ENCODE assay signal across 20 cellular contexts in the genomic region with DNA sequence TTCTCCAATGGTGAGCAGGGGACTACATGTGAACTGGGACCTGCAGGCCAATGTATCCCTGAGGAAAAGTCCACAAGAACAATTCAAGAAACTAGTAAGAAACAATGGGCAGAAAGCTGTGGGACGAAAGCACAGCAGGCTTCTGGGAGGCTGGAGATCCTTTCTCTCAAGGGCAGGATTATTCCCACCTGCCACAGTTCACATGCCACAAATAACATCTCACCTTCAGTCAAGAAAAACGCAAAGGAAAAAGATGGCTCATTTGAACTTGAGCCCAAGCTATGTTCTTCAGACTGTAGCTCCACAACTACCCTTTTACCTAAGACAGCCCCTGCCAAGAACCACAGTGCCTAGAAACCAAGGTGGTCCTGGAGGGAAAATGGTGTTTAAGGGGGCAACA.
"Had no signal": no experiment of that assay in that cellular context is flagged by ENCODE, and none has a peak within 500 bp of the region (broad histone marks: within the 10 kb centered on the region; RNA-seq: fewer than 3 reads in every experiment).

No MANE protein-coding gene starts in this region.

- H3K27me3 ChIP-seq: gastroesophageal sphincter, neutrophil, ovary, tibial artery had no signal

- H3K4me3 ChIP-seq: coronary artery, gastroesophageal sphincter, ovary, tibial artery had no signal

- H3K36me3 ChIP-seq: ovary had no signal

- H3K9me3 ChIP-seq: gastroesophageal sphincter, neutrophil, ovary, tibial artery had no signal

- DNase-seq: activated B cell treated with CpG ODN at 0.5 μM for 24 hours; activated CD4-positive, alpha-beta T cell treated with anti-CD3 and anti-CD28 coated beads for 36 hours; activated CD4-positive, alpha-beta T cell treated with anti-CD3 and anti-CD28 coated beads, Interleukin-2, amount 50 U/mL, for 4 hours; activated naive CD4-positive, alpha-beta T cell treated with anti-CD3 and anti-CD28 coated beads for 36 hours; activated T-cell treated with anti-CD3 and anti-CD28 coated beads, Interleukin-2, amount 50 U/mL, for 48 hours; amniotic stem cell; cerebellar nuclear complex; endodermal cell; hypothalamus; left ventricle myocardium superior; right cardiac atrium; stimulated activated CD4-positive, alpha-beta T cell treated with anti-CD3 and anti-CD28 coated beads, Interleukin-1b, Interleukin-23, amount 100 ng/mL, for 48 hours; stimulated activated naive CD8-positive, alpha-beta T cell treated with anti-CD3 and anti-CD28 coated beads, Interleukin-15, amount 100 ng/mL, for 72 hours; T-helper 17 cell; tibial artery had no signal

- H3K27ac ChIP-seq: coronary artery, epithelial cell of prostate, gastroesophageal sphincter, neutrophil, ovary, tibial artery had no signal
